ENCODE assay signal across 13 cellular contexts in the genomic region with DNA sequence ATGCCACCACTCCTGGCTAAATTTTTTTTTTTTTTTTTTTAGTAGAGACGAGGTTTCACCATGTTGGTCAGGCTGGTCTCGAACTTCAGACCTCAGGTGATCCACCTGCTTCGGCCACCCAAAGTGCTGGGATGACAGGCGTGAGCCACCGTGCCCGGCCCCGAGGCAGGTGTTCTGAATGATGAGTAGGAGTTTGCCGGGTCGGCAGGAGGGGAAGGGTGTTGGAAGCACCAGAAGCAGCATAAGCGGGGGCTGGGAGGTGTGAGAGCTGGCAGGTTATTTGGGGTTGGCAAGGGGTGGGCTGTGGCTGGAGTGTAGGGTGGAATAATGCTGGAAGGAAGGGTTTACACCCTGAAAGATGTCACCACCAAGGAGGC. TPM values are rescaled to one million over a fixed set of nuclear protein-coding genes. Genes with fewer than 3 reads are reported as not detected.
DNase-seq lines count a peak whose midpoint lies in the region; ATAC-seq, FAIRE-seq and TF ChIP-seq lines count a peak whose summit lies in the region.
"Had no signal": no experiment of that assay in that cellular context is flagged by ENCODE, and none has a peak within 500 bp of the region (broad histone marks: within the 10 kb centered on the region; RNA-seq: fewer than 3 reads in every experiment).

No MANE protein-coding gene starts in this region.

- POLR2A ChIA-PET in HEK293 (lab: Yijun Ruan, JAX), result interaction anchor here (0.6 kb wide), 1 partner anchor 50 kb away, joined by 5 read pairs; no protein-coding TSS in a partner anchor

- CTCF ChIA-PET in HEK293 (lab: Yijun Ruan, JAX), result interaction anchor here (1.0 kb wide), 1 partner anchor 307 kb away, joined by 5 read pairs; no protein-coding TSS in a partner anchor

- H3K27me3 ChIP-seq in CD4-positive, CD25-positive, alpha-beta regulatory T cell (ENCODE audit: control insufficient read depth, insufficient read depth, low read length), result no peaks in the 10 kb centered on the region
- H3K27me3 ChIP-seq in astrocyte (ENCODE audit: insufficient read depth, low read length), result no peaks in the 10 kb centered on the region
- H3K27me3 ChIP-seq: foreskin keratinocyte had no signal

- peaks cover 14% of the 10 kb centered on the region for H3K36me3 Mint-ChIP-seq in CD4-positive, CD25-positive, alpha-beta regulatory T cell
- peaks cover 3% of the 10 kb centered on the region for H3K36me3 Mint-ChIP-seq in astrocyte (ENCODE audit: low read depth, unreplicated experiment)
- H3K36me3 Mint-ChIP-seq in nephron (ENCODE audit: low read depth), result peaks cover 6% of the 10 kb centered on the region

- peaks cover 28% of the 10 kb centered on the region for H3K4me1 ChIP-seq in CD4-positive, CD25-positive, alpha-beta regulatory T cell (ENCODE audit: control insufficient read depth, insufficient read depth, low read length, poor library complexity, severe bottlenecking)
- H3K4me1 ChIP-seq in HEK293 (ENCODE audit: control insufficient read depth, insufficient read depth, low read length) (peaks cover 14% of the 10 kb centered on the region), astrocyte (ENCODE audit: insufficient read depth, low read length) (peaks cover 15% of the 10 kb centered on the region)
- H3K4me1 ChIP-seq: foreskin keratinocyte had no signal

- no peak overlapping the region for H3K27ac ChIP-seq in CD4-positive, CD25-positive, alpha-beta regulatory T cell (ENCODE audit: insufficient read depth, low read length, poor library complexity, severe bottlenecking)
- H3K27ac ChIP-seq in HEK293 (ENCODE audit: extremely low read depth, low read depth, low read length) (no peak overlapping the region), astrocyte (ENCODE audit: low read depth, low read length) (no peak overlapping the region)
- H3K27ac ChIP-seq: foreskin keratinocyte had no signal

- no peaks in the 10 kb centered on the region for H3K27me3 Mint-ChIP-seq in CD4-positive, CD25-positive, alpha-beta regulatory T cell
- no peaks in the 10 kb centered on the region for H3K27me3 Mint-ChIP-seq in astrocyte (ENCODE audit: low read depth, unreplicated experiment)
- peaks cover 3% of the 10 kb centered on the region for H3K27me3 Mint-ChIP-seq in nephron (ENCODE audit: low read depth)

- peak overlapping the region in 2 of 3 donors; percentile 65 to 89 for H3K27ac Mint-ChIP-seq in CD4-positive, CD25-positive, alpha-beta regulatory T cell
- peak overlapping the region; percentile 77 for H3K27ac Mint-ChIP-seq in astrocyte (ENCODE audit: unreplicated experiment)
- H3K27ac Mint-ChIP-seq in nephron, result peak overlapping the region; percentile 83 to 91 (median 88)

- TF ChIP-seq CTCF in HEK293 (tag by site-specific recombination; IDR thresholded peaks at IDR 0.05), result no peak
- no peak for TF ChIP-seq CTCF in astrocyte (IDR thresholded peaks at IDR 0.05; ENCODE audit: insufficient read depth, low read depth, low read length)
- TF ChIP-seq CTCF in nephron (IDR thresholded peaks at IDR 0.05; ENCODE audit: unreplicated experiment in 3 of 3), result no peak

- H3K9me3 ChIP-seq in CD4-positive, CD25-positive, alpha-beta regulatory T cell (ENCODE audit: control insufficient read depth in 2 of 2, low read length in 2 of 2), result no peaks in the 10 kb centered on the region
- H3K9me3 ChIP-seq in HEK293 (ENCODE audit: control insufficient read depth, insufficient read depth, low read depth, low read length), result no peaks in the 10 kb centered on the region
- H3K9me3 ChIP-seq in astrocyte (ENCODE audit: insufficient read depth, low read depth, low read length), result no peaks in the 10 kb centered on the region

- H4K20me1 ChIP-seq in astrocyte (ENCODE audit: insufficient read depth, low read length), result peaks cover 69% of the 10 kb centered on the region

- DNase-seq in CD4-positive, CD25-positive, alpha-beta regulatory T cell, result no peak
- DNase-seq in astrocyte (ENCODE audit: low read depth), result no peak
- no peak for DNase-seq in NCI-H345 treated with DMSO at 0.1 percent for 48 hours (lab: John Stamatoyannopoulos, UW; ENCODE audit: unreplicated experiment)
- DNase-seq: cortex of kidney, foreskin keratinocyte, NCI-H1694 had no signal

- peak overlapping the region; percentile 67 to 92 (median 84) for H3K4me3 Mint-ChIP-seq in CD4-positive, CD25-positive, alpha-beta regulatory T cell
- H3K4me3 Mint-ChIP-seq in astrocyte (ENCODE audit: unreplicated experiment) (peak overlapping the region; percentile 72), nephron (peak overlapping the region; percentile 80 to 99 (median 96))

- FAIRE-seq in astrocyte (lab: Jason Lieb, UNC), result no peak

- H3K36me3 ChIP-seq in CD4-positive, CD25-positive, alpha-beta regulatory T cell (ENCODE audit: control insufficient read depth, insufficient read depth, low read length), result peaks cover 3% of the 10 kb centered on the region
- peaks cover 0 to 21% of the 10 kb centered on the region in 2 experiments; a peak in 2 of 3 replicates for H3K36me3 ChIP-seq in HEK293 (ENCODE audit: control insufficient read depth in 2 of 2, insufficient read depth in 1 of 2, low read length in 2 of 2)
- H3K36me3 ChIP-seq in astrocyte (ENCODE audit: insufficient read depth, low read length), result no peaks in the 10 kb centered on the region

- no peak overlapping the region for H3K9ac ChIP-seq in astrocyte (ENCODE audit: low read length)

- ATAC-seq in CD4-positive, CD25-positive, alpha-beta regulatory T cell (ENCODE audit: low read depth in 2 of 2), result no peak
- no peak for ATAC-seq in activated CD4-positive, CD25-positive, alpha-beta regulatory T cell treated with anti-CD3 and anti-CD28 coated beads, Interleukin-2, amount 50 U/mL, for 24 hours
- ATAC-seq in HG02870 (IDR thresholded peaks at IDR 0.05; ENCODE audit: unreplicated experiment) (no peak), HG02763 (IDR thresholded peaks at IDR 0.05; ENCODE audit: unreplicated experiment) (no peak)
- ATAC-seq: foreskin keratinocyte had no signal

- H3K4me2 ChIP-seq in astrocyte (ENCODE audit: low read length), result no peak overlapping the region

- peaks cover 5 to 70% (median 33%) of the 10 kb centered on the region in 4 donors for H3K4me1 Mint-ChIP-seq in CD4-positive, CD25-positive, alpha-beta regulatory T cell
- H3K4me1 Mint-ChIP-seq in astrocyte (ENCODE audit: low read depth, unreplicated experiment) (peaks cover 27% of the 10 kb centered on the region), nephron (peaks cover 64% of the 10 kb centered on the region)

- H3K9me3 Mint-ChIP-seq in CD4-positive, CD25-positive, alpha-beta regulatory T cell, result no peaks in the 10 kb centered on the region
- H3K9me3 Mint-ChIP-seq in astrocyte (ENCODE audit: unreplicated experiment), result no peaks in the 10 kb centered on the region
- no peaks in the 10 kb centered on the region for H3K9me3 Mint-ChIP-seq in nephron

- no peak overlapping the region for H3K4me3 ChIP-seq in CD4-positive, CD25-positive, alpha-beta regulatory T cell (ENCODE audit: low read depth, low read length)
- H3K4me3 ChIP-seq in HEK293 (ENCODE audit: low read depth, low read length) (no peak overlapping the region), astrocyte (ENCODE audit: insufficient read depth, low read depth, low read length) (no peak overlapping the region)

- no peak overlapping the region for H2AFZ ChIP-seq in astrocyte (ENCODE audit: low read depth, low read length)

- H3K79me2 ChIP-seq in astrocyte (ENCODE audit: insufficient read depth, low read length), result peaks cover 89% of the 10 kb centered on the region

TF ChIP-seq in HEK293, 187 proteins besides CTCF, POLR2A, EP300 and RAD21 (continues in another document):
- TF ChIP-seq, protein P1, sequence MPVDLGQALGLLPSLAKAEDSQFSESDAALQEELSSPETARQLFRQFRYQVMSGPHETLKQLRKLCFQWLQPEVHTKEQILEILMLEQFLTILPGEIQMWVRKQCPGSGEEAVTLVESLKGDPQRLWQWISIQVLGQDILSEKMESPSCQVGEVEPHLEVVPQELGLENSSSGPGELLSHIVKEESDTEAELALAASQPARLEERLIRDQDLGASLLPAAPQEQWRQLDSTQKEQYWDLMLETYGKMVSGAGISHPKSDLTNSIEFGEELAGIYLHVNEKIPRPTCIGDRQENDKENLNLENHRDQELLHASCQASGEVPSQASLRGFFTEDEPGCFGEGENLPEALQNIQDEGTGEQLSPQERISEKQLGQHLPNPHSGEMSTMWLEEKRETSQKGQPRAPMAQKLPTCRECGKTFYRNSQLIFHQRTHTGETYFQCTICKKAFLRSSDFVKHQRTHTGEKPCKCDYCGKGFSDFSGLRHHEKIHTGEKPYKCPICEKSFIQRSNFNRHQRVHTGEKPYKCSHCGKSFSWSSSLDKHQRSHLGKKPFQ (tag by site-specific recombination; IDR thresholded peaks at IDR 0.05), result 0 out of 2 replicates have a peak, but pooled peaks have one; percentile 41
- TF ChIP-seq, protein P2, sequence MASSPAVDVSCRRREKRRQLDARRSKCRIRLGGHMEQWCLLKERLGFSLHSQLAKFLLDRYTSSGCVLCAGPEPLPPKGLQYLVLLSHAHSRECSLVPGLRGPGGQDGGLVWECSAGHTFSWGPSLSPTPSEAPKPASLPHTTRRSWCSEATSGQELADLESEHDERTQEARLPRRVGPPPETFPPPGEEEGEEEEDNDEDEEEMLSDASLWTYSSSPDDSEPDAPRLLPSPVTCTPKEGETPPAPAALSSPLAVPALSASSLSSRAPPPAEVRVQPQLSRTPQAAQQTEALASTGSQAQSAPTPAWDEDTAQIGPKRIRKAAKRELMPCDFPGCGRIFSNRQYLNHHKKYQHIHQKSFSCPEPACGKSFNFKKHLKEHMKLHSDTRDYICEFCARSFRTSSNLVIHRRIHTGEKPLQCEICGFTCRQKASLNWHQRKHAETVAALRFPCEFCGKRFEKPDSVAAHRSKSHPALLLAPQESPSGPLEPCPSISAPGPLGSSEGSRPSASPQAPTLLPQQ (tag by site-specific recombination; IDR thresholded peaks at IDR 0.05), result no peak
- TF ChIP-seq ZFP3 (tag by site-specific recombination; IDR thresholded peaks at IDR 0.05; ENCODE audit: low read depth), result peak; percentile 82
- 0 out of 2 replicates have a peak, but pooled peaks have one; percentile 44 for TF ChIP-seq ZNF837 (tag by site-specific recombination; IDR thresholded peaks at IDR 0.05)
- no peak for TF ChIP-seq ZNF792 (tag by site-specific recombination; IDR thresholded peaks at IDR 0.05)

RNA-seq across cellular contexts. Expression of a gene that starts 1.8 kb away (rescaled TPM):
- total RNA-seq in CD4-positive, CD25-positive, alpha-beta regulatory T cell, result 69.7 TPM
- 1 to 10 TPM; 4.3 to 7.4 (median 6.3) TPM for polyA plus RNA-seq in CD4-positive, CD25-positive, alpha-beta regulatory T cell
- total RNA-seq in astrocyte, result 52.2 and 55.4 TPM in 2 replicates

RNA-seq across cellular contexts. Expression of a gene that starts 1.9 kb away (rescaled TPM):
- total RNA-seq in CD4-positive, CD25-positive, alpha-beta regulatory T cell, result 83.9 TPM
- 100 to 1,000 TPM; 146 to 187 (median 169) TPM for polyA plus RNA-seq in CD4-positive, CD25-positive, alpha-beta regulatory T cell
- 91.4 and 97.6 TPM in 2 replicates for total RNA-seq in astrocyte

RNA-seq across cellular contexts. Expression of a gene that starts 22.3 kb away (rescaled TPM):
- 0.22 TPM for total RNA-seq in CD4-positive, CD25-positive, alpha-beta regulatory T cell
- 1 to 10 TPM; 3.0 to 5.3 (median 3.7) TPM for polyA plus RNA-seq in CD4-positive, CD25-positive, alpha-beta regulatory T cell
- not detected in 2 replicates for total RNA-seq in astrocyte
- total RNA-seq: foreskin keratinocyte, ureter had no signal
- polyA plus RNA-seq: foreskin keratinocyte had no signal

RNA-seq across cellular contexts. Expression of a gene that starts 29.8 kb away (rescaled TPM):
- total RNA-seq in CD4-positive, CD25-positive, alpha-beta regulatory T cell, result 0.17 TPM
- not detected for polyA plus RNA-seq in CD4-positive, CD25-positive, alpha-beta regulatory T cell
- 0.16 and 0.17 TPM in 2 replicates for total RNA-seq in astrocyte
- total RNA-seq: foreskin keratinocyte, lower leg skin, ureter had no signal
- polyA plus RNA-seq: foreskin keratinocyte had no signal

RNA-seq across cellular contexts. Expression of a gene that starts 48.3 kb away (rescaled TPM):
- total RNA-seq in CD4-positive, CD25-positive, alpha-beta regulatory T cell, result not detected
- polyA plus RNA-seq in CD4-positive, CD25-positive, alpha-beta regulatory T cell, result under 1 TPM; 0.10 to 0.32 (median 0.15) TPM
- total RNA-seq in astrocyte, result 0.18 TPM in 1 of 2 replicates, not detected in the other
- total RNA-seq: foreskin keratinocyte had no signal
- polyA plus RNA-seq: foreskin keratinocyte had no signal
